17 cellular contexts compared by ENCODE assay signal in genomic region chr1:27339213-27339612, GRCh38. TPM values are rescaled to one million over a fixed set of nuclear protein-coding genes. Genes with fewer than 3 reads are reported as not detected.
DNase-seq lines count a peak whose midpoint lies in the region; ATAC-seq and TF ChIP-seq lines count a peak whose summit lies in the region.
"Had no signal": no experiment of that assay in that cellular context is flagged by ENCODE, and none has a peak within 500 bp of the region (broad histone marks: within the 10 kb centered on the region; RNA-seq: fewer than 3 reads in every experiment).

No MANE protein-coding gene starts in this region.

- H3K27ac Mint-ChIP-seq in activated CD8-positive, alpha-beta T cell treated with anti-CD3 and anti-CD28 coated beads, Interleukin-2, amount 10 ng/mL, durations not matched to agents 7 days and 5 days = peak overlapping the region; percentile 71
- peak overlapping the region; percentile 56 to 98 (median 91) for H3K27ac Mint-ChIP-seq in naive thymus-derived CD4-positive, alpha-beta T cell

- no peak overlapping the region for H3K4me3 ChIP-seq in HL-60 (replicated peaks; ENCODE audit: insufficient read depth, low read length)
- no peak overlapping the region for H3K4me3 ChIP-seq in naive thymus-derived CD4-positive, alpha-beta T cell (ENCODE audit: low read length)
- H3K4me3 ChIP-seq: skin epidermis, tibial nerve had no signal

- TF ChIP-seq CTCF in HL-60 (IDR thresholded peaks at IDR 0.05; ENCODE audit: insufficient read depth, low read length) = no peak

- H3K36me3 Mint-ChIP-seq in activated CD8-positive, alpha-beta T cell treated with anti-CD3 and anti-CD28 coated beads, Interleukin-2, amount 10 ng/mL, durations not matched to agents 7 days and 5 days (ENCODE audit: low read depth) = peaks cover 38% of the 10 kb centered on the region
- peaks cover 0 to 18% (median 5%) of the 10 kb centered on the region in 5 donors for H3K36me3 Mint-ChIP-seq in naive thymus-derived CD4-positive, alpha-beta T cell

- ATAC-seq in activated CD8-positive, alpha-beta T cell treated with anti-CD3 and anti-CD28 coated beads, Interleukin-2, amount 10 ng/mL, durations not matched to agents 7 days and 5 days = no peak
- ATAC-seq in naive thymus-derived CD4-positive, alpha-beta T cell = no peak
- ATAC-seq in GM19397 (IDR thresholded peaks at IDR 0.05; ENCODE audit: unreplicated experiment) (no peak), HG02642 (IDR thresholded peaks at IDR 0.05; ENCODE audit: poor library complexity, unreplicated experiment) (no peak), GM18858 (IDR thresholded peaks at IDR 0.05; ENCODE audit: unreplicated experiment) (no peak)

- no peak overlapping the region for H3K4me3 Mint-ChIP-seq in activated CD8-positive, alpha-beta T cell treated with anti-CD3 and anti-CD28 coated beads, Interleukin-2, amount 10 ng/mL, durations not matched to agents 7 days and 5 days
- peak overlapping the region in 9 of 10 donors; percentile 2 to 97 (median 59) for H3K4me3 Mint-ChIP-seq in naive thymus-derived CD4-positive, alpha-beta T cell

- H3K27me3 Mint-ChIP-seq in activated CD8-positive, alpha-beta T cell treated with anti-CD3 and anti-CD28 coated beads, Interleukin-2, amount 10 ng/mL, durations not matched to agents 7 days and 5 days (ENCODE audit: low read depth) = no peaks in the 10 kb centered on the region
- no peaks in the 10 kb centered on the region for H3K27me3 Mint-ChIP-seq in naive thymus-derived CD4-positive, alpha-beta T cell

- H3K4me1 Mint-ChIP-seq in activated CD8-positive, alpha-beta T cell treated with anti-CD3 and anti-CD28 coated beads, Interleukin-2, amount 10 ng/mL, durations not matched to agents 7 days and 5 days (ENCODE audit: low read depth) = peaks cover 45% of the 10 kb centered on the region
- H3K4me1 Mint-ChIP-seq in naive thymus-derived CD4-positive, alpha-beta T cell = peaks cover 17 to 48% (median 38%) of the 10 kb centered on the region in 7 donors

- no peaks in the 10 kb centered on the region for H3K27me3 ChIP-seq in HL-60 (ENCODE audit: insufficient read depth, poor library complexity, severe bottlenecking)
- H3K27me3 ChIP-seq in naive thymus-derived CD4-positive, alpha-beta T cell (ENCODE audit: control insufficient read depth in 2 of 2, insufficient read depth in 2 of 2, low read length in 2 of 2) = no peaks in the 10 kb centered on the region
- H3K27me3 ChIP-seq: tibial nerve had no signal

- intact Hi-C loops in naive thymus-derived CD4-positive, alpha-beta T cell (cut with micrococcal nuclease) = no loop called here

- POLR2A ChIA-PET in activated CD8-positive, alpha-beta T cell treated with anti-CD3 and anti-CD28 coated beads, Interleukin-2, amount 10 ng/mL, durations not matched to agents 7 days and 5 days (lab: Charles Lee) = no interaction called here
- POLR2A ChIA-PET in naive thymus-derived CD4-positive, alpha-beta T cell (lab: Charles Lee) = interaction anchor here (0.8 to 2.2 kb wide), 5 partner anchors 10 to 15 kb away, joined by 3 to 5 read pairs (median 4); no protein-coding TSS in a partner anchor

- no peaks in the 10 kb centered on the region for H3K9me3 Mint-ChIP-seq in activated CD8-positive, alpha-beta T cell treated with anti-CD3 and anti-CD28 coated beads, Interleukin-2, amount 10 ng/mL, durations not matched to agents 7 days and 5 days (ENCODE audit: insufficient read depth)
- peaks cover 0 to 4% (median 0%) of the 10 kb centered on the region in 11 donors for H3K9me3 Mint-ChIP-seq in naive thymus-derived CD4-positive, alpha-beta T cell

- DNase-seq in DMS 273 (lab: John Stamatoyannopoulos, UW; ENCODE audit: unreplicated experiment) (peak; percentile 42), DMS 273 treated with DMSO at 0.1 percent for 48 hours (lab: John Stamatoyannopoulos, UW) (no peak), HL-60 (ENCODE audit: low read depth in 1 of 2, low spot score in 1 of 2) (peak; percentile 52 to 71)
- no peak for DNase-seq in activated CD8-positive, alpha-beta T cell treated with anti-CD3 and anti-CD28 coated beads, Interleukin-2, amount 10 ng/mL, durations not matched to agents 7 days and 5 days
- DNase-seq in naive thymus-derived CD4-positive, alpha-beta T cell = no peak
- DNase-seq: central memory CD4-positive, alpha-beta T cell; NCI-H1694 treated with DMSO at 0.1 percent for 48 hours; NCI-H69; nucleus accumbens had no signal

- CTCF ChIA-PET in activated CD8-positive, alpha-beta T cell treated with anti-CD3 and anti-CD28 coated beads, Interleukin-2, amount 10 ng/mL, durations not matched to agents 7 days and 5 days (lab: Charles Lee) = interaction anchor here (1.1 to 2.7 kb wide), 3 partner anchors 11 to 18 kb away, joined by 3 to 13 read pairs (median 3); no protein-coding TSS in a partner anchor
- CTCF ChIA-PET in naive thymus-derived CD4-positive, alpha-beta T cell (lab: Charles Lee) = interaction anchor here (1.0 to 1.5 kb wide), 4 partner anchors 12 to 48 kb away, joined by 3 to 4 read pairs (median 3); no protein-coding TSS in a partner anchor

- H3K36me3 ChIP-seq in naive thymus-derived CD4-positive, alpha-beta T cell (ENCODE audit: control insufficient read depth in 2 of 3, insufficient read depth in 3 of 3, low read length in 3 of 3) = peaks cover 4 to 31% (median 6%) of the 10 kb centered on the region in 3 experiments

- peak overlapping the region; percentile 34 for H3K27ac ChIP-seq in HL-60 (replicated peaks)
- peak overlapping the region; percentile 45 for H3K27ac ChIP-seq in naive thymus-derived CD4-positive, alpha-beta T cell (ENCODE audit: low read depth, low read length)
- H3K27ac ChIP-seq: 22Rv1, tibial nerve, VCaP had no signal

- peaks cover 11 to 19% of the 10 kb centered on the region in 2 donors for H3K4me1 ChIP-seq in naive thymus-derived CD4-positive, alpha-beta T cell (ENCODE audit: control insufficient read depth in 2 of 2, insufficient read depth in 2 of 2, low read length in 2 of 2)

- H3K9me3 ChIP-seq in naive thymus-derived CD4-positive, alpha-beta T cell (ENCODE audit: control insufficient read depth in 2 of 3, low read length in 3 of 3) = no peaks in the 10 kb centered on the region
- H3K9me3 ChIP-seq: tibial nerve had no signal

RNA-seq across cellular contexts. Expression of gene SYTL1, which starts 2.6 kb away (rescaled TPM):
- total RNA-seq in activated CD8-positive, alpha-beta T cell treated with anti-CD3 and anti-CD28 coated beads, Interleukin-2, amount 10 ng/mL, durations not matched to agents 7 days and 5 days = 10 to 100 TPM; 81.0 to 83.1 TPM
- 100 to 1,000 TPM; 107 to 172 (median 136) TPM for total RNA-seq in naive thymus-derived CD4-positive, alpha-beta T cell
- polyA plus RNA-seq in naive thymus-derived CD4-positive, alpha-beta T cell = 100 to 1,000 TPM in 1 of 2 donors, 10 to 100 TPM in 1; 93.0 to 105 TPM

RNA-seq across cellular contexts. Expression of gene TMEM222, which starts 17.2 kb away (rescaled TPM):
- total RNA-seq in activated CD8-positive, alpha-beta T cell treated with anti-CD3 and anti-CD28 coated beads, Interleukin-2, amount 10 ng/mL, durations not matched to agents 7 days and 5 days = 10 to 100 TPM; 35.2 to 38.5 TPM
- 10 to 100 TPM; 23.7 to 44.0 (median 41.9) TPM for total RNA-seq in naive thymus-derived CD4-positive, alpha-beta T cell
- 10 to 100 TPM; 58.5 to 66.1 TPM for polyA plus RNA-seq in naive thymus-derived CD4-positive, alpha-beta T cell

RNA-seq across cellular contexts. Expression of gene MAP3K6, which starts 27.5 kb away (rescaled TPM):
- 10 to 100 TPM in 1 of 2 experiments, 1 to 10 TPM in 1; 7.8 to 12.3 TPM for total RNA-seq in activated CD8-positive, alpha-beta T cell treated with anti-CD3 and anti-CD28 coated beads, Interleukin-2, amount 10 ng/mL, durations not matched to agents 7 days and 5 days
- total RNA-seq in naive thymus-derived CD4-positive, alpha-beta T cell = 10 to 100 TPM; 13.0 to 17.0 (median 15.2) TPM
- 1 to 10 TPM; 5.9 to 6.6 TPM for polyA plus RNA-seq in naive thymus-derived CD4-positive, alpha-beta T cell

RNA-seq across cellular contexts. Expression of gene FCN3, which starts 35.4 kb away (rescaled TPM):
- total RNA-seq in activated CD8-positive, alpha-beta T cell treated with anti-CD3 and anti-CD28 coated beads, Interleukin-2, amount 10 ng/mL, durations not matched to agents 7 days and 5 days = not detected
- not detected for total RNA-seq in naive thymus-derived CD4-positive, alpha-beta T cell
- not detected for polyA plus RNA-seq in naive thymus-derived CD4-positive, alpha-beta T cell
- total RNA-seq: glomerular endothelial cell had no signal

RNA-seq across cellular contexts. Expression of gene CD164L2, which starts 43.9 kb away (rescaled TPM):
- total RNA-seq in activated CD8-positive, alpha-beta T cell treated with anti-CD3 and anti-CD28 coated beads, Interleukin-2, amount 10 ng/mL, durations not matched to agents 7 days and 5 days = not detected
- total RNA-seq in naive thymus-derived CD4-positive, alpha-beta T cell = under 1 TPM in 1 of 5 experiments, not detected in 4; 0.24 TPM
- polyA plus RNA-seq in naive thymus-derived CD4-positive, alpha-beta T cell = not detected
- total RNA-seq: glomerular endothelial cell, tibial nerve had no signal

Comparison
In these comparisons a context has a peak if more than half of its experiments do, and no peak if none do; other contexts are left out.
1. DNase-seq: peak in DMS 273 (single experiment) and HL-60 (2 of 2); none in DMS 273 treated with DMSO at 0.1 percent for 48 hours (single experiment), activated CD8-positive, alpha-beta T cell treated with anti-CD3 and anti-CD28 coated beads, Interleukin-2, amount 10 ng/mL, durations not matched to agents 7 days and 5 days (single experiment) and naive thymus-derived CD4-positive, alpha-beta T cell (0 of 9).